8 cellular contexts compared by ENCODE assay signal in genomic region chr1:15526021-15526489, GRCh38. TPM values are rescaled to one million over a fixed set of nuclear protein-coding genes. Genes with fewer than 3 reads are reported as not detected.
A peak's percentile ranks its signal among the peaks of the same experiment; 100 is the strongest.
DNase-seq lines count a peak whose midpoint lies in the region; ATAC-seq and TF ChIP-seq lines count a peak whose summit lies in the region.

No MANE protein-coding gene starts in this region.

- CTCF ChIA-PET in RWPE1 (lab: Yijun Ruan, JAX) = no interaction called here

- H3K27me3 ChIP-seq in esophagus (ENCODE audit: control insufficient read depth in 1 of 2, insufficient read depth in 2 of 2, low read length in 2 of 2) (no peaks in the 10 kb centered on the region), rectal smooth muscle tissue (ENCODE audit: control insufficient read depth, insufficient read depth, low read length) (no peaks in the 10 kb centered on the region)

- H3K36me3 ChIP-seq in ES-I3 (ENCODE audit: insufficient read depth, low read length) (no peaks in the 10 kb centered on the region), esophagus (ENCODE audit: control insufficient read depth in 2 of 2, insufficient read depth in 2 of 2, low read length in 1 of 2) (no peaks in the 10 kb centered on the region), rectal smooth muscle tissue (ENCODE audit: control insufficient read depth, insufficient read depth, low read length) (peaks cover 2% of the 10 kb centered on the region)

- H3K9me3 ChIP-seq in ES-I3 (ENCODE audit: control insufficient read depth, insufficient read depth, low read length) (no peaks in the 10 kb centered on the region), esophagus (ENCODE audit: control insufficient read depth in 2 of 2, insufficient read depth in 1 of 2, low read depth in 1 of 2, low read length in 1 of 2) (no peaks in the 10 kb centered on the region)

- POLR2A ChIA-PET in RWPE1 (lab: Yijun Ruan, JAX; ENCODE audit: low non-redundant PET) = no interaction called here

- peak overlapping the region; percentile 89 for H3K27ac ChIP-seq in RWPE1
- H3K27ac ChIP-seq in esophagus (ENCODE audit: low read depth in 2 of 2, low read length in 1 of 2) = peak overlapping the region; percentile 93 to 97
- peak overlapping the region; percentile 100 for H3K27ac ChIP-seq in rectal smooth muscle tissue (ENCODE audit: low read depth, low read length)

- H3K4me3 ChIP-seq in esophagus (ENCODE audit: low read depth in 1 of 2, low read length in 2 of 2) (peak overlapping the region in 1 of 2 donors; percentile 83), rectal smooth muscle tissue (ENCODE audit: low read length) (peak overlapping the region; percentile 82)

- H3K4me1 ChIP-seq in ES-I3 (ENCODE audit: insufficient read depth, low read length) = no peaks in the 10 kb centered on the region
- H3K4me1 ChIP-seq in esophagus (ENCODE audit: control insufficient read depth in 2 of 2, insufficient read depth in 2 of 2, low read length in 1 of 2) = no peaks in the 10 kb centered on the region
- H3K4me1 ChIP-seq in rectal smooth muscle tissue (ENCODE audit: control insufficient read depth, insufficient read depth, low read length) = peaks cover 22% of the 10 kb centered on the region

- ATAC-seq in GM19324 (IDR thresholded peaks at IDR 0.05; ENCODE audit: low FRiP score, unreplicated experiment) = no peak
- ATAC-seq in GM18907 (IDR thresholded peaks at IDR 0.05; ENCODE audit: unreplicated experiment) = no peak
- no peak for ATAC-seq in HG03432 (IDR thresholded peaks at IDR 0.05; ENCODE audit: unreplicated experiment)

- no peak for TF ChIP-seq CTCF in RWPE1 (conservative IDR thresholded peaks at IDR 0.05; ENCODE audit: low read depth)

- 10 to 12% methylated on average over 9 of the region's 9 CpGs for WGBS in esophagus, 2 donors

- H3K9ac ChIP-seq in ES-I3 (ENCODE audit: low read depth, low read length) (peak overlapping the region; percentile 67; the same call in 1 of the 2 replicates), rectal smooth muscle tissue (ENCODE audit: low read length) (no peak overlapping the region)

- DNase-seq in RWPE1 (ENCODE audit: low spot score) (no peak), activated gamma-delta T cell (lab: John Stamatoyannopoulos, UW) (no peak)

RNA-seq across cellular contexts. Expression of gene DNAJC16, which starts 0.6 kb away (rescaled TPM):
- 1 to 10 TPM; 3.1 to 6.1 TPM for polyA plus RNA-seq in esophagus

RNA-seq across cellular contexts. Expression of gene CASP9, which starts 2.0 kb away (rescaled TPM):
- 10 to 100 TPM; 10.3 to 10.4 TPM for polyA plus RNA-seq in esophagus

RNA-seq across cellular contexts. Expression of gene CELA2B, which starts 50.2 kb away (rescaled TPM):
- polyA plus RNA-seq in esophagus = not detected

RNA-seq across cellular contexts. Expression of gene AGMAT, which starts 58.8 kb away (rescaled TPM):
- polyA plus RNA-seq in esophagus = under 1 TPM; 0.16 to 0.27 TPM
